In genomic region chr9:99192786-99193465, GRCh38 we compare ENCODE assay signal across 17 cellular contexts. TPM values are rescaled to one million over a fixed set of nuclear protein-coding genes. Genes with fewer than 3 reads are reported as not detected.
DNase-seq lines count a peak whose midpoint lies in the region; ATAC-seq and TF ChIP-seq lines count a peak whose summit lies in the region.
"Had no signal": no experiment of that assay in that cellular context is flagged by ENCODE, and none has a peak within 500 bp of the region (broad histone marks: within the 10 kb centered on the region; RNA-seq: fewer than 3 reads in every experiment).

No MANE protein-coding gene starts in this region.

- no peak overlapping the region for H3K27ac Mint-ChIP-seq in WTC11
- H3K27ac Mint-ChIP-seq in memory B cell, result no peak overlapping the region

- ATAC-seq in WTC11, result peak; percentile 74
- peak; percentile 32 for ATAC-seq in memory B cell (ENCODE audit: low read depth)
- ATAC-seq in GM21786 (IDR thresholded peaks at IDR 0.05; ENCODE audit: unreplicated experiment), result no peak
- ATAC-seq: gastroesophageal sphincter, left lobe of liver had no signal

- H3K4me3 Mint-ChIP-seq in WTC11 (no peak overlapping the region), memory B cell (no peak overlapping the region)

- TF ChIP-seq CTCF in C4-2B (conservative IDR thresholded peaks at IDR 0.05) (peak; percentile 24), WTC11 (IDR thresholded peaks at IDR 0.05) (no peak)

- CTCF ChIA-PET in WTC11 (lab: Charles Lee), result interaction anchor here (2.3 kb wide), 1 partner anchor 8 kb away, joined by 7 read pairs; no protein-coding TSS in a partner anchor

- DNase-seq in HT1080 (ENCODE audit: low read depth) (peak; percentile 47), WTC11 (ENCODE audit: low spot score) (no peak), memory B cell (ENCODE audit: low spot score in 2 of 2) (no peak), NCI-H345 treated with DMSO at 0.1 percent for 48 hours (lab: John Stamatoyannopoulos, UW; ENCODE audit: unreplicated experiment) (no peak), mesenteric fat pad (ENCODE audit: low spot score) (no peak)
- DNase-seq: activated T-cell treated with anti-CD3 and anti-CD28 coated beads for 4 hours, cerebellar nuclear complex, DMS79 treated with DMSO at 0.1 percent for 48 hours, GOT3, NCI-H526, occipital lobe, substantia nigra, T-helper 9 cell had no signal

- H3K9me3 Mint-ChIP-seq in WTC11 (no peaks in the 10 kb centered on the region), memory B cell (peaks cover 3% of the 10 kb centered on the region)

- H3K27ac ChIP-seq in C4-2B, result no peak overlapping the region
- H3K27ac ChIP-seq: gastroesophageal sphincter had no signal

- H3K36me3 Mint-ChIP-seq in WTC11 (no peaks in the 10 kb centered on the region), memory B cell (peaks cover 4% of the 10 kb centered on the region)

- H3K4me1 Mint-ChIP-seq in WTC11 (peaks cover 7% of the 10 kb centered on the region; the same call in 1 of the 2 replicates), memory B cell (peaks cover 13% of the 10 kb centered on the region)

- peaks cover 2% of the 10 kb centered on the region; the same call in 1 of the 2 replicates for H3K27me3 Mint-ChIP-seq in WTC11 (ENCODE audit: low read depth)
- peaks cover 2% of the 10 kb centered on the region for H3K27me3 Mint-ChIP-seq in memory B cell

- POLR2A ChIA-PET in WTC11 (lab: Charles Lee), result no interaction called here

TF ChIP-seq in WTC11, 78 proteins besides CTCF, POLR2A, EP300 and RAD21:
- TF ChIP-seq SMAD4 (CRISPR knock-in tag; IDR thresholded peaks at IDR 0.05) (no peak), ZBTB21 (CRISPR knock-in tag; IDR thresholded peaks at IDR 0.05; ENCODE audit: borderline replicate concordance) (no peak)

RNA-seq across cellular contexts. Expression of gene ALG2, which starts 28.8 kb away (rescaled TPM):
- 34.0 and 34.4 TPM in 2 replicates for total RNA-seq in HT1080 (2014; rRNA removed; shearing (Covaris generic))
- 28.1 and 29.7 TPM in 2 replicates for polyA plus RNA-seq in HT1080 (2015; cell fraction: cytosol; rRNA removed)
- 30.5 and 33.9 TPM in 2 replicates for polyA plus RNA-seq in HT1080 (2015; cell fraction: nucleus; rRNA removed)
- 24.0 to 25.2 TPM (median 25.0 TPM) in 3 replicates for total RNA-seq in WTC11 (2021)
- total RNA-seq in mesenteric fat pad, result 37.1 TPM

RNA-seq across cellular contexts. Expression of gene SEC61B, which starts 29.2 kb away (rescaled TPM):
- total RNA-seq in HT1080 (2014; rRNA removed; shearing (Covaris generic)), result 107 and 142 TPM in 2 replicates
- 94.9 and 98.4 TPM in 2 replicates for polyA plus RNA-seq in HT1080 (2015; cell fraction: cytosol; rRNA removed)
- polyA plus RNA-seq in HT1080 (2015; cell fraction: nucleus; rRNA removed), result 38.8 and 46.0 TPM in 2 replicates
- total RNA-seq in WTC11 (2021) (153 to 167 TPM (median 156 TPM) in 3 replicates), mesenteric fat pad (146 TPM)
